19 cellular contexts compared by ENCODE assay signal in the genomic region with DNA sequence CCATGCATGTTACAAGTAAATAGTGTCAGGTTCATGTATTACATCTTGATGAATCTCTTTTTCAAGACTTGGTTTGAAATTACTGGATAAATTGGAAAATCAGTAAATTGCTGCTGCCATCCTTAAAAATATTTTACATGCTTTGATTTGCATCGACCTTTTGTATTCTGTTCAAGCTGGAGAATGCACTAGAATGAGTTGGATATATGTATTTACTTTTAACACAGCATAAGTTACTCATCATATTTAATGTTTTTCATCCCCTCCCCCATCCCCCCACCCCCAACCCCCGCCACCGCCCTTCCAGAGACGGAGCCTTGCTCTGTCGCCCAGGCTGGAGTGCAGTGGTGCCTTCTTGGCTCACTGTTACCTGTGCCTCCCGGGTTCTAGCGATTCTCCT. TPM values are rescaled to one million over a fixed set of nuclear protein-coding genes. Genes with fewer than 3 reads are reported as not detected.
DNase-seq lines count a peak whose midpoint lies in the region; ATAC-seq, FAIRE-seq and TF ChIP-seq lines count a peak whose summit lies in the region.
"Had no signal": no experiment of that assay in that cellular context is flagged by ENCODE, and none has a peak within 500 bp of the region (broad histone marks: within the 10 kb centered on the region; RNA-seq: fewer than 3 reads in every experiment).

No MANE protein-coding gene starts in this region.

- intact Hi-C loops in K562 (cut with micrococcal nuclease), result no loop called here

- peaks cover 79% of the 10 kb centered on the region for H3K4me1 Mint-ChIP-seq in GM23338
- H3K4me1 Mint-ChIP-seq in T-helper 17 cell, result peaks cover 53% of the 10 kb centered on the region

- H3K9me3 Mint-ChIP-seq in GM23338, result no peaks in the 10 kb centered on the region
- H3K9me3 Mint-ChIP-seq: CD4-positive, CD25-positive, alpha-beta regulatory T cell; CD8-positive, alpha-beta T cell; HFFc6 had no signal

- in situ Hi-C loops in K562 (cut with MboI), result no loop called here

- H3K27me3 Mint-ChIP-seq in GM23338 (ENCODE audit: insufficient read depth, low read depth, poor library complexity), result peaks cover 3% of the 10 kb centered on the region
- H3K27me3 Mint-ChIP-seq in T-helper 17 cell, result no peaks in the 10 kb centered on the region
- H3K27me3 Mint-ChIP-seq: CD4-positive, CD25-positive, alpha-beta regulatory T cell had no signal

- H3K9me1 ChIP-seq in K562 (ENCODE audit: control insufficient read depth, insufficient read depth, low read length), result no peaks in the 10 kb centered on the region

- ATAC-seq in A549 (no peak), GM23338 (no peak), T-helper 17 cell (no peak), K562 (0 out of 3 replicates have a peak, but pooled peaks have one; percentile 5), HG03039 (IDR thresholded peaks at IDR 0.05; ENCODE audit: unreplicated experiment) (no peak)
- ATAC-seq: CD8-positive, alpha-beta T cell; GM12878 had no signal

- FAIRE-seq in A549 (lab: Jason Lieb, UNC), result no peak
- no peak for FAIRE-seq in K562 (lab: Jason Lieb, UNC)
- FAIRE-seq: G401.6, GM12878 had no signal

- no peak for TF ChIP-seq EP300 in A549 (IDR thresholded peaks at IDR 0.05)
- TF ChIP-seq EP300 in K562 (IDR thresholded peaks at IDR 0.05; ENCODE audit: low read length), result no peak

- TF ChIP-seq RAD21 in A549 (conservative IDR thresholded peaks at IDR 0.05 in 1 of 2, IDR thresholded peaks at IDR 0.05 in 1 of 2) (no peak), K562 (CRISPR knock-in tag; conservative IDR thresholded peaks at IDR 0.05 in 1 of 2, IDR thresholded peaks at IDR 0.05 in 1 of 2) (no peak)

- no peaks in the 10 kb centered on the region for H3F3A ChIP-seq in GM23338 (replicated peaks; ENCODE audit: low read depth)

- H3K4me2 ChIP-seq in A549 (peak overlapping the region; percentile 16; the same call in 2 of the 3 replicates), GM23338 (peak overlapping the region; percentile 33; the same call in 1 of the 2 replicates), K562 (ENCODE audit: insufficient read depth, low read length) (no peak overlapping the region)

- H3K4me3 Mint-ChIP-seq in GM23338 (no peak overlapping the region), T-helper 17 cell (no peak overlapping the region)
- H3K4me3 Mint-ChIP-seq: CD4-positive, CD25-positive, alpha-beta regulatory T cell; CD8-positive, alpha-beta T cell; HFFc6 had no signal

- no TSS peak for BruUV-seq in K562 (replicated peaks; lab: Mats Ljungman, UMichigan)

- DNase-seq in A549 (ENCODE audit: low read depth in 1 of 2, low spot score in 1 of 2) (no peak), GM23338 (ENCODE audit: low spot score) (no peak), T-helper 17 cell (no peak), K562 (ENCODE audit: extremely low read depth in 1 of 4, low spot score in 3 of 4) (no peak), SW 1271 (lab: John Stamatoyannopoulos, UW) (no peak), NCI-H1048 (lab: John Stamatoyannopoulos, UW) (no peak)
- DNase-seq: 8988T; Caco-2; CD4-positive, CD25-positive, alpha-beta regulatory T cell; CD8-positive, alpha-beta T cell; DMS153; DND-41; GOT3; HFFc6 had no signal

- H3K9ac ChIP-seq in K562 (ENCODE audit: insufficient read depth in 1 of 2, low read depth in 2 of 2, low read length in 2 of 2), result no peak overlapping the region

- H3K79me2 ChIP-seq in GM23338 (replicated peaks; ENCODE audit: insufficient read depth) (peaks cover 99% of the 10 kb centered on the region), K562 (ENCODE audit: control insufficient read depth, insufficient read depth, low read length) (peaks cover 88% of the 10 kb centered on the region)

- TF ChIP-seq POLR2A in A549 (IDR thresholded peaks at IDR 0.05; ENCODE audit: low read length), result no peak
- no peak for TF ChIP-seq POLR2A in K562 (conservative IDR thresholded peaks at IDR 0.05)

- no peak overlapping the region for H3K27ac Mint-ChIP-seq in GM23338
- peak overlapping the region; percentile 45 for H3K27ac Mint-ChIP-seq in T-helper 17 cell
- H3K27ac Mint-ChIP-seq: CD8-positive, alpha-beta T cell; HFFc6 had no signal

- H3K4me3 ChIP-seq in A549 (no peak overlapping the region), GM23338 (no peak overlapping the region), K562 (no peak overlapping the region)
- H3K4me3 ChIP-seq: GM12878, HAP-1 had no signal

- H3K9me3 ChIP-seq in A549 (no peaks in the 10 kb centered on the region), T-helper 17 cell (ENCODE audit: control insufficient read depth, low read length, poor library complexity, severe bottlenecking) (no peaks in the 10 kb centered on the region), K562 (replicated peaks; ENCODE audit: control insufficient read depth, insufficient read depth, low read depth, low read length) (no peaks in the 10 kb centered on the region)
- H3K9me3 ChIP-seq: Caco-2, HAP-1 had no signal

- POLR2A ChIA-PET in A549 (lab: Yijun Ruan, JAX), result no interaction called here
- POLR2A ChIA-PET in K562 (lab: Yijun Ruan, JAX), result no interaction called here

- no peaks in the 10 kb centered on the region for H3K9me2 ChIP-seq in GM23338 (ENCODE audit: insufficient read depth)

- H3K27ac ChIP-seq in A549 (no peak overlapping the region), GM23338 (ENCODE audit: low read depth) (no peak overlapping the region), K562 (ENCODE audit: extremely low read depth, low read depth, low read length) (no peak overlapping the region)
- H3K27ac ChIP-seq: C4-2B had no signal

- H3K36me3 Mint-ChIP-seq in GM23338 (ENCODE audit: low read depth) (peaks cover 5% of the 10 kb centered on the region), T-helper 17 cell (ENCODE audit: low read depth) (peaks cover 8% of the 10 kb centered on the region)

- H2AFZ ChIP-seq in GM23338, result no peak overlapping the region
- H2AFZ ChIP-seq in K562 (ENCODE audit: low read depth, low read length), result no peak overlapping the region

- H3K27me3 ChIP-seq in GM23338 (ENCODE audit: insufficient read depth), result no peaks in the 10 kb centered on the region
- H3K27me3 ChIP-seq in K562 (ENCODE audit: control insufficient read depth in 2 of 2, insufficient read depth in 2 of 2, low read length in 2 of 2), result no peaks in the 10 kb centered on the region

- H3K36me3 ChIP-seq in GM23338 (ENCODE audit: insufficient read depth) (no peaks in the 10 kb centered on the region), K562 (ENCODE audit: control insufficient read depth, insufficient read depth, low read length) (peaks cover 4% of the 10 kb centered on the region; the same call in 2 of the 3 replicates)
- H3K36me3 ChIP-seq: HAP-1 had no signal

- 74% methylated on average over 4 of the region's 7 CpGs for WGBS in A549 (ENCODE audit: missing lambda C conversion rate)
- 41% methylated on average over 7 of the region's 7 CpGs for WGBS in K562 (ENCODE audit: insufficient coverage, low coverage, missing lambda C conversion rate)

- H3K4me1 ChIP-seq in A549, result peaks cover 38% of the 10 kb centered on the region
- peaks cover 70% of the 10 kb centered on the region for H3K4me1 ChIP-seq in GM23338 (ENCODE audit: insufficient read depth)
- peaks cover 12 to 54% of the 10 kb centered on the region in 2 experiments for H3K4me1 ChIP-seq in K562 (replicated peaks in 1 of 2; ENCODE audit: control insufficient read depth in 2 of 2, insufficient read depth in 2 of 2, low read length in 2 of 2)

- CTCF ChIA-PET in A549 (lab: Yijun Ruan, JAX), result no interaction called here
- CTCF ChIA-PET in K562 (lab: Yijun Ruan, JAX; ENCODE audit: low intra/inter-chr PET ratio), result no interaction called here

- TF ChIP-seq CTCF in A549 (IDR thresholded peaks at IDR 0.05) (no peak), GM23338 (conservative IDR thresholded peaks at IDR 0.05; ENCODE audit: low read depth in 2 of 2) (no peak), K562 (IDR thresholded peaks at IDR 0.05 in 2 of 3, conservative IDR thresholded peaks at IDR 0.05 in 1 of 3; ENCODE audit: insufficient read depth in 2 of 3, low read depth in 1 of 3, low read length in 3 of 3) (no peak)

- peaks cover 59% of the 10 kb centered on the region for H4K20me1 ChIP-seq in GM23338 (replicated peaks; ENCODE audit: insufficient read depth)
- peaks cover 26% of the 10 kb centered on the region for H4K20me1 ChIP-seq in K562 (replicated peaks; ENCODE audit: control insufficient read depth, insufficient read depth, low read length)

TF ChIP-seq in A549, 52 proteins besides CTCF, POLR2A, EP300 and RAD21 (continues in another document):
- TF ChIP-seq ZSCAN20 (CRISPR knock-in tag; IDR thresholded peaks at IDR 0.05) (no peak), NFE2L2 (conservative IDR thresholded peaks at IDR 0.05; ENCODE audit: low read length) (no peak)

TF ChIP-seq in GM23338, 12 proteins besides CTCF, POLR2A, EP300 and RAD21 (continues in another document):
- TF ChIP-seq EZH2 (IDR thresholded peaks at IDR 0.05; ENCODE audit: low read depth, unreplicated experiment), result no peak

TF ChIP-seq in K562, 482 proteins besides CTCF, POLR2A, EP300 and RAD21 (continues in another document):
- peak; percentile 89 for TF ChIP-seq HNRNPK (IDR thresholded peaks at IDR 0.05; ENCODE audit: low read depth, low read length, poor library complexity, severe bottlenecking)

RNA-seq across cellular contexts. Expression of a gene that starts 16.8 kb away (rescaled TPM):
- polyA plus RNA-seq in A549 (2011; rRNA removed), result 171 and 198 TPM in 2 replicates
- 59.9 and 61.9 TPM in 2 replicates for polyA plus RNA-seq in A549 (2012; cell fraction: cytosol; rRNA removed)
- 22.3 and 29.9 TPM in 2 replicates for polyA plus RNA-seq in A549 (2012; cell fraction: nucleus; rRNA removed)
- 151 to 156 TPM (median 151 TPM) in 3 replicates for polyA plus RNA-seq in A549 (2017; fragmentation: RNase III; extraction: RNeasy Plus Mini Kit Qiagen cat#74134 plus additional on column Dnase treatment)
- 51.7 and 53.0 TPM in 2 replicates for polyA minus RNA-seq in A549 (2011; rRNA and poly(A)+ RNA removed)
- 113 and 120 TPM in 2 replicates for total RNA-seq in GM23338 (2014; rRNA removed; shearing (Covaris generic))
- 39.9 and 41.5 TPM in 2 replicates for polyA plus RNA-seq in GM23338 (2016; fragmentation: Nextera tagmentation; extraction: Ambion mirVana)
- total RNA-seq in T-helper 17 cell, result 10 to 100 TPM; 62.2 to 70.7 TPM
- total RNA-seq in K562 (2011; cell fraction: chromatin; rRNA removed; ENCODE audit: low replicate concordance), result 59.3 and 94.2 TPM in 2 replicates
- 39.5 and 49.5 TPM in 2 replicates for total RNA-seq in K562 (2011; cell fraction: nucleolus; rRNA removed)
- total RNA-seq in K562 (2011; cell fraction: nucleoplasm; rRNA removed), result 66.1 and 98.5 TPM in 2 replicates
- 55.5 and 74.2 TPM in 2 replicates for total RNA-seq in K562 (2014; rRNA removed)
- 214 and 237 TPM in 2 replicates for total RNA-seq in K562 (2014; rRNA removed; fragmentation: Illumina TruSeq; extraction: Trizol)
- 171 and 177 TPM in 2 replicates for total RNA-seq in K562 (2015; rRNA removed; fragmentation: Illumina TruSeq; extraction: Trizol)
- total RNA-seq in K562 (2021), result 127 and 131 TPM in 2 replicates
- polyA plus RNA-seq in K562 (2011; rRNA removed), result 227 and 294 TPM in 2 replicates
- 68.6 and 143 TPM in 2 replicates for polyA plus RNA-seq in K562 (2011; cell fraction: cytosol; rRNA removed)
- polyA plus RNA-seq in K562 (2011; cell fraction: nucleus; rRNA removed), result 73.0 and 113 TPM in 2 replicates
- 185 and 202 TPM in 2 replicates for polyA plus RNA-seq in K562 (2012)
- polyA plus RNA-seq in K562 (2014; fragmentation: Illumina TruSeq; extraction: Trizol), result 217 and 240 TPM in 2 replicates
- 10 to 100 TPM; 54.4 to 63.8 TPM for polyA plus RNA-seq in K562 (2014; fragmentation: Nextera tagmentation; extraction: Ambion mirVana)
- polyA plus RNA-seq in K562 (2014; rRNA removed), result 162 and 165 TPM in 2 replicates
- 91.1 and 111 TPM in 2 replicates for polyA minus RNA-seq in K562 (2011; rRNA and poly(A)+ RNA removed)
- 54.7 and 66.0 TPM in 2 replicates for polyA minus RNA-seq in K562 (2011; cell fraction: cytosol; rRNA and poly(A)+ RNA removed)
- 41.9 and 97.3 TPM in 2 replicates for polyA minus RNA-seq in K562 (2011; cell fraction: nucleus; rRNA and poly(A)+ RNA removed)
